In genomic region chr9:134522502-134522848, GRCh38 we compare ENCODE assay signal across 29 cellular contexts.
"Had no signal": no experiment of that assay in that cellular context is flagged by ENCODE, and none has a peak within 500 bp of the region (broad histone marks: within the 10 kb centered on the region; RNA-seq: fewer than 3 reads in every experiment).

No MANE protein-coding gene starts in this region.

- FAIRE-seq: islet of Langerhans had no signal

- H3K9me3 ChIP-seq: colonic mucosa, neutrophil, prostate gland, thoracic aorta had no signal

- H2AFZ ChIP-seq: parathyroid adenoma had no signal

- H3K4me3 ChIP-seq: cardiac muscle cell, colonic mucosa, heart right ventricle, left ventricle myocardium inferior, lung, prostate gland, right atrium auricular region, smooth muscle cell, thoracic aorta, tibial nerve had no signal

- H3K27me3 ChIP-seq: cardiac muscle cell, colonic mucosa, neutrophil, right atrium auricular region, tibial nerve had no signal

- H3K27ac ChIP-seq: cardiac muscle cell, colonic mucosa, epithelial cell of prostate, heart right ventricle, left ventricle myocardium inferior, neutrophil, parathyroid adenoma, prostate gland, right atrium auricular region, thoracic aorta, tibial nerve had no signal

- DNase-seq: colonic mucosa; effector CD8-positive, alpha-beta T cell; endodermal cell; foreskin fibroblast; glutamatergic neuron; heart right ventricle; hippocampal formation; kidney glomerular epithelial cell; left ventricle myocardium inferior; naive thymus-derived CD8-positive, alpha-beta T cell; nephron progenitor cell; stimulated activated CD4-positive, alpha-beta T cell treated with anti-CD3 and anti-CD28 coated beads, Interleukin-2, amount 100 ng/mL, for 24 hours; stimulated activated CD4-positive, alpha-beta T cell treated with anti-CD3 and anti-CD28 coated beads, Interleukin-4, amount 100 ng/mL, for 24 hours; stimulated activated naive CD4-positive, alpha-beta T cell treated with Interleukin-2 at 50 U/mL for 16 hours had no signal

- H3K4me1 ChIP-seq: colonic mucosa, left ventricle myocardium inferior, parathyroid adenoma, prostate gland, right atrium auricular region had no signal

- ATAC-seq: esophagus mucosa; heart right ventricle; left colon; naive thymus-derived CD8-positive, alpha-beta T cell; sciatic nerve; stimulated activated effector memory CD8-positive, alpha-beta T cell treated with anti-CD3 and anti-CD28 coated beads, Interleukin-12 subunit alpha, Interleukin-12 subunit beta, amount 100 ng/mL, for 72 hours had no signal

- H3K36me3 ChIP-seq: cardiac muscle cell, colonic mucosa, heart right ventricle, left ventricle myocardium inferior, neutrophil, prostate gland, right atrium auricular region, thoracic aorta, tibial nerve had no signal

- H3K9ac ChIP-seq: parathyroid adenoma had no signal

- H3K4me2 ChIP-seq: smooth muscle cell had no signal
